1 cellular context compared by ENCODE assay signal in genomic region chr1:23168462-23169218, GRCh38.
TF ChIP-seq lines count a peak whose summit lies in the region.

TSS of gene LUZP1 (minus strand) at chr1:23168856.

TF ChIP-seq in HepG2, 621 proteins besides CTCF, POLR2A, EP300 and RAD21 (continued from another document and continues in another):
- TF ChIP-seq, protein P1, sequence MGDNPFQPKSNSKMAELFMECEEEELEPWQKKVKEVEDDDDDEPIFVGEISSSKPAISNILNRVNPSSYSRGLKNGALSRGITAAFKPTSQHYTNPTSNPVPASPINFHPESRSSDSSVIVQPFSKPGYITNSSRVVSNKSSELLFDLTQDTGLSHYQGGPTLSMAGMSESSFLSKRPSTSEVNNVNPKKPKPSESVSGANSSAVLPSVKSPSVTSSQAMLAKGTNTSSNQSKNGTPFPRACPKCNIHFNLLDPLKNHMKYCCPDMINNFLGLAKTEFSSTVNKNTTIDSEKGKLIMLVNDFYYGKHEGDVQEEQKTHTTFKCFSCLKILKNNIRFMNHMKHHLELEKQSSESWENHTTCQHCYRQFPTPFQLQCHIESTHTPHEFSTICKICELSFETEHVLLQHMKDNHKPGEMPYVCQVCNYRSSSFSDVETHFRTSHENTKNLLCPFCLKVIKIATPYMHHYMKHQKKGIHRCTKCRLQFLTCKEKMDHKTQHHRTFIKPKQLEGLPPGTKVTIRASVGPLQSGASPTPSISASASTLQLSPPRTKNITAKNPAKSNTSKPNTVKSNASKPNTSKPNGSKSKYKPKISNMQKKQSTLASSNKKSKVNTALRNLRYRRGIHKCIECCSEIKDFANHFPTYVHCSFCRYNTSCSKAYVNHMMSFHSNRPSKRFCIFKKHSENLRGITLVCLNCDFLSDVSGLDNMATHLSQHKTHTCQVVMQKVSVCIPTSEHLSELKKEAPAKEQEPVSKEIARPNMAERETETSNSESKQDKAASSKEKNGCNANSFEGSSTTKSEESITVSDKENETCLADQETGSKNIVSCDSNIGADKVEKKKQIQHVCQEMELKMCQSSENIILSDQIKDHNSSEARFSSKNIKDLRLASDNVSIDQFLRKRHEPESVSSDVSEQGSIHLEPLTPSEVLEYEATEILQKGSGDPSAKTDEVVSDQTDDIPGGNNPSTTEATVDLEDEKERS (CRISPR knock-in tag; IDR thresholded peaks at IDR 0.05) = no peak
- TF ChIP-seq ZNF432 (CRISPR knock-in tag; IDR thresholded peaks at IDR 0.05; ENCODE audit: borderline replicate concordance) (no peak), IRX3 (CRISPR knock-in tag; IDR thresholded peaks at IDR 0.05; ENCODE audit: borderline replicate concordance, low read depth) (no peak), ZFP82 (CRISPR knock-in tag; IDR thresholded peaks at IDR 0.05; ENCODE audit: borderline replicate concordance) (no peak), ZBTB38 (CRISPR knock-in tag; IDR thresholded peaks at IDR 0.05) (no peak), ZFP62 (CRISPR knock-in tag; IDR thresholded peaks at IDR 0.05) (no peak), ZNF841 (CRISPR knock-in tag; IDR thresholded peaks at IDR 0.05; ENCODE audit: borderline replicate concordance) (no peak), ARHGAP35 (CRISPR knock-in tag; IDR thresholded peaks at IDR 0.05; ENCODE audit: borderline replicate concordance) (no peak), HMG20B (CRISPR knock-in tag; conservative IDR thresholded peaks at IDR 0.05) (no peak), MXD1 (CRISPR knock-in tag; IDR thresholded peaks at IDR 0.05) (no peak), MAFK (conservative IDR thresholded peaks at IDR 0.05 in 1 of 2, IDR thresholded peaks at IDR 0.05 in 1 of 2; ENCODE audit: low read length in 2 of 2) (peak; percentile 76 to 84), BRD4 (CRISPR knock-in tag; IDR thresholded peaks at IDR 0.05) (no peak), MIER2 (CRISPR knock-in tag; IDR thresholded peaks at IDR 0.05) (no peak), ZNF777 (CRISPR knock-in tag; IDR thresholded peaks at IDR 0.05) (no peak), RFX3 (CRISPR knock-in tag; IDR thresholded peaks at IDR 0.05) (no peak), ZNF607 (CRISPR knock-in tag; IDR thresholded peaks at IDR 0.05; ENCODE audit: borderline replicate concordance) (no peak), ZFP90 (CRISPR knock-in tag; IDR thresholded peaks at IDR 0.05; ENCODE audit: borderline replicate concordance) (no peak), ZHX1 (CRISPR knock-in tag; IDR thresholded peaks at IDR 0.05; ENCODE audit: low read depth) (no peak), SMAD9 (CRISPR knock-in tag; IDR thresholded peaks at IDR 0.05) (no peak), AKNA (CRISPR knock-in tag; IDR thresholded peaks at IDR 0.05; ENCODE audit: borderline replicate concordance) (no peak), ZNF10 (CRISPR knock-in tag; IDR thresholded peaks at IDR 0.05; ENCODE audit: borderline replicate concordance, low read depth) (no peak), ZNF326 (CRISPR knock-in tag; IDR thresholded peaks at IDR 0.05; ENCODE audit: borderline replicate concordance) (no peak), NR2F2 (IDR thresholded peaks at IDR 0.05; ENCODE audit: borderline replicate concordance, low read depth) (no peak), XRCC5 (optimal IDR thresholded peaks at IDR 0.05; ENCODE audit: low read length) (no peak), YEATS4 (CRISPR knock-in tag; IDR thresholded peaks at IDR 0.05; ENCODE audit: borderline replicate concordance) (no peak), ZNF496 (CRISPR knock-in tag; IDR thresholded peaks at IDR 0.05; ENCODE audit: insufficient replicate concordance) (no peak), ZNF746 (CRISPR knock-in tag; IDR thresholded peaks at IDR 0.05) (no peak), GZF1 (CRISPR knock-in tag; IDR thresholded peaks at IDR 0.05) (no peak), TRAFD1 (CRISPR knock-in tag; IDR thresholded peaks at IDR 0.05; ENCODE audit: borderline replicate concordance) (no peak), HHEX (CRISPR knock-in tag; IDR thresholded peaks at IDR 0.05) (no peak), ZFY (CRISPR knock-in tag; IDR thresholded peaks at IDR 0.05) (peak; percentile 29; the same call in 1 of the 2 replicates), ZNF501 (CRISPR knock-in tag; IDR thresholded peaks at IDR 0.05) (no peak), ZBTB46 (CRISPR knock-in tag; IDR thresholded peaks at IDR 0.05; ENCODE audit: borderline replicate concordance) (no peak), PRDM4 (CRISPR knock-in tag; IDR thresholded peaks at IDR 0.05; ENCODE audit: borderline replicate concordance) (no peak), ZNF782 (CRISPR knock-in tag; IDR thresholded peaks at IDR 0.05; ENCODE audit: borderline replicate concordance) (no peak), KLF12 (CRISPR knock-in tag; IDR thresholded peaks at IDR 0.05; ENCODE audit: borderline replicate concordance) (no peak)
- TF ChIP-seq, protein P2, sequence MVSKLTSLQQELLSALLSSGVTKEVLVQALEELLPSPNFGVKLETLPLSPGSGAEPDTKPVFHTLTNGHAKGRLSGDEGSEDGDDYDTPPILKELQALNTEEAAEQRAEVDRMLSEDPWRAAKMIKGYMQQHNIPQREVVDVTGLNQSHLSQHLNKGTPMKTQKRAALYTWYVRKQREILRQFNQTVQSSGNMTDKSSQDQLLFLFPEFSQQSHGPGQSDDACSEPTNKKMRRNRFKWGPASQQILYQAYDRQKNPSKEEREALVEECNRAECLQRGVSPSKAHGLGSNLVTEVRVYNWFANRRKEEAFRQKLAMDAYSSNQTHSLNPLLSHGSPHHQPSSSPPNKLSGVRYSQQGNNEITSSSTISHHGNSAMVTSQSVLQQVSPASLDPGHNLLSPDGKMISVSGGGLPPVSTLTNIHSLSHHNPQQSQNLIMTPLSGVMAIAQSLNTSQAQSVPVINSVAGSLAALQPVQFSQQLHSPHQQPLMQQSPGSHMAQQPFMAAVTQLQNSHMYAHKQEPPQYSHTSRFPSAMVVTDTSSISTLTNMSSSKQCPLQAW (CRISPR knock-in tag; IDR thresholded peaks at IDR 0.05) = no peak
- TF ChIP-seq, protein P3, sequence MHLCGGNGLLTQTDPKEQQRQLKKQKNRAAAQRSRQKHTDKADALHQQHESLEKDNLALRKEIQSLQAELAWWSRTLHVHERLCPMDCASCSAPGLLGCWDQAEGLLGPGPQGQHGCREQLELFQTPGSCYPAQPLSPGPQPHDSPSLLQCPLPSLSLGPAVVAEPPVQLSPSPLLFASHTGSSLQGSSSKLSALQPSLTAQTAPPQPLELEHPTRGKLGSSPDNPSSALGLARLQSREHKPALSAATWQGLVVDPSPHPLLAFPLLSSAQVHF (CRISPR knock-in tag; IDR thresholded peaks at IDR 0.05) = no peak
